ENCODE assay signal across 1 cellular context in the genomic region with DNA sequence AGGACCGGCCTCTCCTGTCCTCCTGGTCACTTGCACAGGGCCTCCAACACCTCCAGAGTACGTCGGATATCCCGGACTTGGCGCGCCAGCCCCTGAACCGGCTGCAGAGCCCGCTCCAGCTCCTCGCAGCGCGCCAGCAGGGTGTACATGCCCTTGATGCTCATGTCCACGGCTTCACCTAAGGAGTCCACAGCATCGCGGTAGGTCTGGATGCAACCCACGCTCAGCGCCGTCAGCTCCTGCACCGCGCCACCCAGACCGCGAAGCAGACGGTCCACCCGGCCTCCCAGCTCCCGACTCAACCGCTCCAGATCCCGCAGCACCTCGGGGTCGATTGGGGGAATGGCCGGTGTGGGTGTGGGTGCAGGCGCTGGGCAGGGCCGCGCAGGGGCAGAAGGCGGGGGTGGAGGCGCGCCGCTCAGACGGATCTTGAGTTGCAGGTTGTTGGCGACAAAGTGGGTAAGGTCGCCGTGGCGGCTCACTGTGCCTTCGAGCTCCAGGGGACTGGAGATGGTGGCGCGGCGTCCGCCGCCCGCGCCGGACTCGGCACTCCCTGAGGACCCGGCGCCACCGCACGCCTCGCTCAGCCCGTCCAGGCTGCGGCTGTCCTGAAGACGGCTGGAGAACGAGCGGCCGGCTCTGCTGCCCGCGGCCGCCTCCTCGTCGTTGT.
TF ChIP-seq lines count a peak whose summit lies in the region.

No MANE protein-coding gene starts in this region.

TF ChIP-seq in endothelial cell of umbilical vein, 7 proteins besides CTCF, POLR2A, EP300 and RAD21 (continued from another document):
- no peak for TF ChIP-seq MYC (IDR thresholded peaks at IDR 0.05; ENCODE audit: low read depth, low read length)
- no peak for TF ChIP-seq POLR2AphosphoS5 (IDR thresholded peaks at IDR 0.05; ENCODE audit: insufficient read depth, low read depth, low read length)
